ENCODE assay signal across 10 cellular contexts in the genomic region with DNA sequence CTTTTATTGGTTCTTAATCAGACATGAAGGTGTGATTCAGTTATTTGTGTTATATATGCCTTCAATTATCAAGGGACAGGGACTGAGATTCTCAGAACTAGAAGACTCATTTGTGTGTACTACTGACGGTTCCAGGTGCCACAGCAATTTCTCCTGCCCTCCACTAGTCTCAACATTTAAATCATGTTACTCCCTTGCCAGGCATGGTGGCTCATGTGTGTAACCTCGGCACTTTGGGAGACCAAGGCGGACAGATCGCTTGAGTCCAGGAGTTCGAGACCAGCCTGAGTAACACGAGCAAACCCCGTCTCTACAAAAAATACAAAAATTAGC. TPM values are rescaled to one million over a fixed set of nuclear protein-coding genes. Genes with fewer than 3 reads are reported as not detected.
DNase-seq lines count a peak whose midpoint lies in the region; ATAC-seq and TF ChIP-seq lines count a peak whose summit lies in the region.
"Had no signal": no experiment of that assay in that cellular context is flagged by ENCODE, and none has a peak within 500 bp of the region (broad histone marks: within the 10 kb centered on the region; RNA-seq: fewer than 3 reads in every experiment).

No MANE protein-coding gene starts in this region.

- H3K36me3 ChIP-seq in hepatocyte (replicated peaks; ENCODE audit: insufficient read depth, low read depth) = no peaks in the 10 kb centered on the region

- no peak overlapping the region for H2AFZ ChIP-seq in hepatocyte

- H3K4me3 ChIP-seq in hepatocyte = peak overlapping the region; percentile 88

- H3K4me2 ChIP-seq in hepatocyte = peak overlapping the region; percentile 90

- no peaks in the 10 kb centered on the region for H3K27me3 ChIP-seq in hepatocyte

- DNase-seq in DMS53 (lab: John Stamatoyannopoulos, UW) (peak; percentile 57), DMS53 treated with DMSO at 0.1 percent for 48 hours (lab: John Stamatoyannopoulos, UW; ENCODE audit: unreplicated experiment) (no peak), hepatocyte (ENCODE audit: low spot score) (no peak), amygdala (lab: John Stamatoyannopoulos, UW) (no peak), cortex of kidney (lab: John Stamatoyannopoulos, UW) (no peak)
- DNase-seq in stimulated activated effector memory CD8-positive, alpha-beta T cell treated with anti-CD3 and anti-CD28 coated beads, Interleukin-12 subunit alpha, Interleukin-12 subunit beta, amount 100 ng/mL, for 72 hours (ENCODE audit: low spot score in 2 of 2) = no peak

- H3K27ac ChIP-seq in VCaP (peak overlapping the region; percentile 88), hepatocyte (peak overlapping the region; percentile 98)

- TF ChIP-seq CTCF in VCaP (conservative IDR thresholded peaks at IDR 0.05) = no peak
- no peak for TF ChIP-seq CTCF in hepatocyte (IDR thresholded peaks at IDR 0.05; ENCODE audit: poor library complexity)

- H3K9me3 Mint-ChIP-seq in stimulated activated effector memory CD8-positive, alpha-beta T cell treated with anti-CD3 and anti-CD28 coated beads, Interleukin-12 subunit alpha, Interleukin-12 subunit beta, amount 100 ng/mL, for 72 hours = no peaks in the 10 kb centered on the region

- H3K27ac Mint-ChIP-seq in stimulated activated effector memory CD8-positive, alpha-beta T cell treated with anti-CD3 and anti-CD28 coated beads, Interleukin-12 subunit alpha, Interleukin-12 subunit beta, amount 100 ng/mL, for 72 hours = peak overlapping the region; percentile 93

- ATAC-seq in stimulated activated effector memory CD8-positive, alpha-beta T cell treated with anti-CD3 and anti-CD28 coated beads, Interleukin-12 subunit alpha, Interleukin-12 subunit beta, amount 100 ng/mL, for 72 hours = no peak
- no peak for ATAC-seq in HG03432 (IDR thresholded peaks at IDR 0.05; ENCODE audit: unreplicated experiment)

- H3K36me3 Mint-ChIP-seq in stimulated activated effector memory CD8-positive, alpha-beta T cell treated with anti-CD3 and anti-CD28 coated beads, Interleukin-12 subunit alpha, Interleukin-12 subunit beta, amount 100 ng/mL, for 72 hours = peaks cover 42% of the 10 kb centered on the region

- no peaks in the 10 kb centered on the region for H4K20me1 ChIP-seq in hepatocyte (ENCODE audit: insufficient read depth, poor library complexity, severe bottlenecking)

- no peaks in the 10 kb centered on the region for H3K9me2 ChIP-seq in hepatocyte (replicated peaks; ENCODE audit: insufficient read depth)

- no peaks in the 10 kb centered on the region for H3K9me3 ChIP-seq in hepatocyte (ENCODE audit: low read depth)

- peaks cover 23% of the 10 kb centered on the region for H3K4me1 ChIP-seq in hepatocyte (ENCODE audit: insufficient read depth)

- peak overlapping the region; percentile 89 for H3K4me3 Mint-ChIP-seq in stimulated activated effector memory CD8-positive, alpha-beta T cell treated with anti-CD3 and anti-CD28 coated beads, Interleukin-12 subunit alpha, Interleukin-12 subunit beta, amount 100 ng/mL, for 72 hours

- WGBS in hepatocyte (ENCODE audit: low lambda C conversion rate, missing lambda C conversion rate) = 94% methylated on average over 7 of the region's 7 CpGs

- H3K79me2 ChIP-seq in hepatocyte = peaks cover 38% of the 10 kb centered on the region

- H3K4me1 Mint-ChIP-seq in stimulated activated effector memory CD8-positive, alpha-beta T cell treated with anti-CD3 and anti-CD28 coated beads, Interleukin-12 subunit alpha, Interleukin-12 subunit beta, amount 100 ng/mL, for 72 hours = peaks cover 38% of the 10 kb centered on the region

RNA-seq across cellular contexts. Expression of gene CNDP2, which starts 1.1 kb away (rescaled TPM):
- 95.7 and 101 TPM in 2 replicates for total RNA-seq in hepatocyte
- 122 and 135 TPM in 2 replicates for polyA plus RNA-seq in hepatocyte

RNA-seq across cellular contexts. Expression of gene CNDP1, which starts 37.0 kb away (rescaled TPM):
- total RNA-seq in hepatocyte = not detected in 2 replicates
- polyA plus RNA-seq in hepatocyte = 0.23 and 0.74 TPM in 2 replicates
- total RNA-seq: glomerular endothelial cell, LHCN-M2 had no signal

RNA-seq across cellular contexts. Expression of gene DIPK1C, which starts 40.2 kb away (rescaled TPM):
- total RNA-seq in hepatocyte = 0.40 and 0.56 TPM in 2 replicates
- 0.28 and 0.73 TPM in 2 replicates for polyA plus RNA-seq in hepatocyte
- total RNA-seq: glomerular endothelial cell, LHCN-M2 had no signal
